ENCODE assay signal across 12 cellular contexts in genomic region chr20:50762045-50762422, GRCh38. TPM values are rescaled to one million over a fixed set of nuclear protein-coding genes. Genes with fewer than 3 reads are reported as not detected.
DNase-seq lines count a peak whose midpoint lies in the region; ATAC-seq and TF ChIP-seq lines count a peak whose summit lies in the region.
"Had no signal": no experiment of that assay in that cellular context is flagged by ENCODE, and none has a peak within 500 bp of the region (broad histone marks: within the 10 kb centered on the region; RNA-seq: fewer than 3 reads in every experiment).

No MANE protein-coding gene starts in this region.

- no peaks in the 10 kb centered on the region for H3K36me3 Mint-ChIP-seq in activated CD4-positive, alpha-beta T cell treated with anti-CD3 and anti-CD28 coated beads, Interleukin-2, amount 10 ng/mL, durations not matched to agents 7 days and 5 days (ENCODE audit: low read depth)

- TF ChIP-seq CTCF in PC-3 (conservative IDR thresholded peaks at IDR 0.05; ENCODE audit: low read depth, low read length): no peak
- no peak for TF ChIP-seq CTCF in lower lobe of right lung (IDR thresholded peaks at IDR 0.05)
- no peak for TF ChIP-seq CTCF in upper lobe of left lung (IDR thresholded peaks at IDR 0.05)

- no TSS peak for BruUV-seq in PC-3 (replicated peaks; lab: Mats Ljungman, UMichigan)

- H3K9me3 ChIP-seq in PC-3 (ENCODE audit: low read length): no peaks in the 10 kb centered on the region
- no peaks in the 10 kb centered on the region for H3K9me3 ChIP-seq in lower lobe of right lung
- no peaks in the 10 kb centered on the region for H3K9me3 ChIP-seq in upper lobe of left lung

- 70 to 71% methylated on average over 6 of the region's 6 CpGs for WGBS in upper lobe of left lung, 2 donors

- ATAC-seq in PC-3 (no peak; the same call in 1 of the 2 replicates), lower lobe of right lung (peak; percentile 36 to 61), upper lobe of left lung (ENCODE audit: low FRiP score in 2 of 2) (peak; percentile 37 to 42), HG03025 (IDR thresholded peaks at IDR 0.05; ENCODE audit: low FRiP score, unreplicated experiment) (no peak)

- peak overlapping the region; percentile 59 for H3K4me2 ChIP-seq in PC-3 (ENCODE audit: low read length)

- H3K27ac ChIP-seq in PC-3 (ENCODE audit: low read length) (peak overlapping the region; percentile 89), lower lobe of right lung (peak overlapping the region; percentile 80), upper lobe of left lung (peak overlapping the region; percentile 68 to 86 (median 77))
- H3K27ac ChIP-seq: HL-60 had no signal

- no peaks in the 10 kb centered on the region for H3K9me2 ChIP-seq in PC-3 (replicated peaks; ENCODE audit: low read length)

- H3K9me3 Mint-ChIP-seq in activated CD4-positive, alpha-beta T cell treated with anti-CD3 and anti-CD28 coated beads, Interleukin-2, amount 10 ng/mL, durations not matched to agents 7 days and 5 days: no peaks in the 10 kb centered on the region
- H3K9me3 Mint-ChIP-seq: activated B cell treated with CpG ODN at 0.5 μM for 24 hours had no signal

- POLR2A ChIA-PET in PC-3 (lab: Charles Lee; ENCODE audit: unreplicated experiment): no interaction called here
- POLR2A ChIA-PET in activated CD4-positive, alpha-beta T cell treated with anti-CD3 and anti-CD28 coated beads, Interleukin-2, amount 10 ng/mL, durations not matched to agents 7 days and 5 days (lab: Charles Lee): no interaction called here

- peak overlapping the region; percentile 15; the same call in 1 of the 2 replicates for H3K4me3 ChIP-seq in PC-3 (ENCODE audit: low read length)
- no peak overlapping the region for H3K4me3 ChIP-seq in lower lobe of right lung
- no peak overlapping the region for H3K4me3 ChIP-seq in upper lobe of left lung

- no peak overlapping the region for H3K27ac Mint-ChIP-seq in activated CD4-positive, alpha-beta T cell treated with anti-CD3 and anti-CD28 coated beads, Interleukin-2, amount 10 ng/mL, durations not matched to agents 7 days and 5 days
- H3K27ac Mint-ChIP-seq: activated B cell treated with CpG ODN at 0.5 μM for 24 hours had no signal

- H3F3A ChIP-seq in PC-3 (ENCODE audit: low read length, unreplicated experiment): peaks cover 13% of the 10 kb centered on the region

- no peaks in the 10 kb centered on the region for H3K4me1 Mint-ChIP-seq in activated CD4-positive, alpha-beta T cell treated with anti-CD3 and anti-CD28 coated beads, Interleukin-2, amount 10 ng/mL, durations not matched to agents 7 days and 5 days
- H3K4me1 Mint-ChIP-seq: activated B cell treated with CpG ODN at 0.5 μM for 24 hours had no signal

- H3K27me3 ChIP-seq in PC-3 (ENCODE audit: low read length) (no peaks in the 10 kb centered on the region), lower lobe of right lung (ENCODE audit: low read depth) (no peaks in the 10 kb centered on the region), upper lobe of left lung (no peaks in the 10 kb centered on the region)

- no peak for TF ChIP-seq POLR2A in upper lobe of left lung (IDR thresholded peaks at IDR 0.05)

- CTCF ChIA-PET in PC-3 (lab: Charles Lee): interaction anchor here (0.6 kb wide), 1 partner anchor 10 kb away, joined by 4 read pairs; no protein-coding TSS in a partner anchor
- CTCF ChIA-PET in activated CD4-positive, alpha-beta T cell treated with anti-CD3 and anti-CD28 coated beads, Interleukin-2, amount 10 ng/mL, durations not matched to agents 7 days and 5 days (lab: Charles Lee): interaction anchor here (0.6 kb wide), 2 partner anchors 101 to 955 kb away, joined by 3 to 4 read pairs; no protein-coding TSS in a partner anchor

- H3K9ac ChIP-seq in PC-3 (ENCODE audit: low read length): peak overlapping the region; percentile 73

- H3K79me2 ChIP-seq in PC-3 (ENCODE audit: low read length): no peaks in the 10 kb centered on the region

- H2AFZ ChIP-seq in PC-3 (ENCODE audit: low read length): peak overlapping the region; percentile 32; the same call in 1 of the 2 replicates

- H4K20me1 ChIP-seq in PC-3 (ENCODE audit: low read length): no peaks in the 10 kb centered on the region

- no peak overlapping the region for H3K4me3 Mint-ChIP-seq in activated CD4-positive, alpha-beta T cell treated with anti-CD3 and anti-CD28 coated beads, Interleukin-2, amount 10 ng/mL, durations not matched to agents 7 days and 5 days
- H3K4me3 Mint-ChIP-seq: activated B cell treated with CpG ODN at 0.5 μM for 24 hours had no signal

- peaks cover 40% of the 10 kb centered on the region for H3K4me1 ChIP-seq in PC-3 (ENCODE audit: insufficient read depth, low read length)
- H3K4me1 ChIP-seq in lower lobe of right lung: peaks cover 19% of the 10 kb centered on the region
- peaks cover 0 to 21% (median 9%) of the 10 kb centered on the region in 4 donors for H3K4me1 ChIP-seq in upper lobe of left lung

- intact Hi-C loops in PC-3 (cut with micrococcal nuclease) (no loop called here), lower lobe of right lung (cut with DNase I) (no loop called here)

- no peak for DNase-seq in PC-3
- peak; percentile 12 for DNase-seq in dedifferentiated amniotic fluid mesenchymal stem cell (ENCODE audit: extremely low spot score)
- DNase-seq in lower lobe of right lung: no peak
- no peak for DNase-seq in upper lobe of left lung
- DNase-seq in activated CD4-positive, alpha-beta T cell treated with anti-CD3 and anti-CD28 coated beads for 4 hours: no peak
- DNase-seq in activated CD4-positive, alpha-beta T cell treated with anti-CD3 and anti-CD28 coated beads, Interleukin-2, amount 10 ng/mL, durations not matched to agents 7 days and 5 days: no peak
- DNase-seq: activated B cell treated with CpG ODN at 0.5 μM for 24 hours, activated gamma-delta T cell treated with Interleukin-2 at 50 U/mL for 16 hours, H7, NCI-H1694 had no signal

- TF ChIP-seq EP300 in upper lobe of left lung (IDR thresholded peaks at IDR 0.05): no peak

- H3K27me3 Mint-ChIP-seq in activated CD4-positive, alpha-beta T cell treated with anti-CD3 and anti-CD28 coated beads, Interleukin-2, amount 10 ng/mL, durations not matched to agents 7 days and 5 days: peaks cover 3% of the 10 kb centered on the region

- H3K36me3 ChIP-seq in PC-3 (ENCODE audit: low read depth, low read length) (no peaks in the 10 kb centered on the region), lower lobe of right lung (no peaks in the 10 kb centered on the region), upper lobe of left lung (no peaks in the 10 kb centered on the region)

RNA-seq across cellular contexts. Expression of gene PARD6B, which starts 30.7 kb away (rescaled TPM):
- total RNA-seq in PC-3 (2014; rRNA removed): 3.7 and 4.3 TPM in 2 replicates
- total RNA-seq in lower lobe of right lung: 32.5 TPM
- total RNA-seq in upper lobe of left lung: 10 to 100 TPM in 5 of 6 donors, 1 to 10 TPM in 1; 7.3 to 56.4 (median 43.4) TPM
- total RNA-seq in activated CD4-positive, alpha-beta T cell treated with anti-CD3 and anti-CD28 coated beads, Interleukin-2, amount 10 ng/mL, durations not matched to agents 7 days and 5 days: 1 to 10 TPM; 4.2 to 4.4 TPM

RNA-seq across cellular contexts. Expression of gene BCAS4, which starts 32.8 kb away (rescaled TPM):
- total RNA-seq in PC-3 (2014; rRNA removed): 49.9 and 56.9 TPM in 2 replicates
- 3.9 TPM for total RNA-seq in lower lobe of right lung
- total RNA-seq in upper lobe of left lung: 10 to 100 TPM in 1 of 6 donors, 1 to 10 TPM in 5; 2.3 to 12.3 (median 5.2) TPM
- 10 to 100 TPM in 1 of 2 experiments, 1 to 10 TPM in 1; 7.4 to 10.6 TPM for total RNA-seq in activated CD4-positive, alpha-beta T cell treated with anti-CD3 and anti-CD28 coated beads, Interleukin-2, amount 10 ng/mL, durations not matched to agents 7 days and 5 days

Comparison
In these comparisons a context has a peak if more than half of its experiments do, and no peak if none do; other contexts are left out.
1. ATAC-seq: peak in lower lobe of right lung (2 of 2) and upper lobe of left lung (2 of 2); none in PC-3 (single experiment) and HG03025 (single experiment).
2. Peak in every context shown above with its lines, with median percentiles within 50 percentile points of each other: H3K27ac ChIP-seq.